Comparison of ENCODE assay signal across 19 cellular contexts in the genomic region with DNA sequence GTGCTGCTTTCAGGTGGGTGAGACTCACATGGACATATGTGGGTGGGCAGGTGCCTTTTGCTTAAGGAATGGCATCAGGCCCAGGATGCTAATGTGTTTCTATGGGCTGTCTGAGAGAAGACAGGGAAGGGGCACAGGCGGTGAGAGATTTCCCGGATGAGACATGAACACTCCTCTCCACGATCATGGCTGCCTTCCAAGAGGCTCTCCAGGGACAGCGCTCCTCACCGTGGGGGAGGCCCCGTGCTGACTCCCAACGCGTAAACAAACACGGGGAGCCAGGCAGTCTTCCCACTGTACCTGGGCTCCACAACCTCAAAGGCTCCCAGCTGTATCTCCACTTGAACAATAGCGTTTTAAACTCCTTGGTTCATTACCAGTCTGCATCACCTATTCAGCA. TPM values are rescaled to one million over a fixed set of nuclear protein-coding genes. Genes with fewer than 3 reads are reported as not detected.
DNase-seq lines count a peak whose midpoint lies in the region; ATAC-seq, FAIRE-seq and TF ChIP-seq lines count a peak whose summit lies in the region.
"Had no signal": no experiment of that assay in that cellular context is flagged by ENCODE, and none has a peak within 500 bp of the region (broad histone marks: within the 10 kb centered on the region; RNA-seq: fewer than 3 reads in every experiment).

No MANE protein-coding gene starts in this region.

- peak overlapping the region; percentile 26 for H3K27ac Mint-ChIP-seq in stimulated activated naive CD8-positive, alpha-beta T cell treated with anti-CD3 and anti-CD28 coated beads, Interleukin-15, Interleukin-2, amounts not matched to agents 100 ng/mL and 50 ng/mL, for 24 hours
- H3K27ac Mint-ChIP-seq: activated T-cell treated with anti-CD3 and anti-CD28 coated beads, Interleukin-2, amount 50 U/mL, for 24 hours had no signal

- no peaks in the 10 kb centered on the region for H3K9me3 Mint-ChIP-seq in stimulated activated naive CD8-positive, alpha-beta T cell treated with anti-CD3 and anti-CD28 coated beads, Interleukin-15, Interleukin-2, amounts not matched to agents 100 ng/mL and 50 ng/mL, for 24 hours
- H3K9me3 Mint-ChIP-seq: activated naive CD4-positive, alpha-beta T cell treated with anti-CD3 and anti-CD28 coated beads, Interleukin-2, amount 50 U/mL, for 24 hours; activated T-cell treated with anti-CD3 and anti-CD28 coated beads, Interleukin-2, amount 50 U/mL, for 24 hours had no signal

- no peak for TF ChIP-seq CTCF in WERI-Rb-1 (IDR thresholded peaks at IDR 0.05; ENCODE audit: low read depth, low read length)

- peaks cover 45% of the 10 kb centered on the region for H3K4me1 Mint-ChIP-seq in stimulated activated naive CD8-positive, alpha-beta T cell treated with anti-CD3 and anti-CD28 coated beads, Interleukin-15, Interleukin-2, amounts not matched to agents 100 ng/mL and 50 ng/mL, for 24 hours (ENCODE audit: low read depth)

- no peak overlapping the region for H3K4me3 Mint-ChIP-seq in stimulated activated naive CD8-positive, alpha-beta T cell treated with anti-CD3 and anti-CD28 coated beads, Interleukin-15, Interleukin-2, amounts not matched to agents 100 ng/mL and 50 ng/mL, for 24 hours
- H3K4me3 Mint-ChIP-seq: activated naive CD4-positive, alpha-beta T cell treated with anti-CD3 and anti-CD28 coated beads, Interleukin-2, amount 50 U/mL, for 24 hours; activated T-cell treated with anti-CD3 and anti-CD28 coated beads, Interleukin-2, amount 50 U/mL, for 24 hours had no signal

- no peak for ATAC-seq in stimulated activated naive CD8-positive, alpha-beta T cell treated with anti-CD3 and anti-CD28 coated beads, Interleukin-15, Interleukin-2, amounts not matched to agents 100 U/mL and 50 U/mL, for 24 hours
- ATAC-seq: body of pancreas, left lung had no signal

- H3K27me3 Mint-ChIP-seq in stimulated activated naive CD8-positive, alpha-beta T cell treated with anti-CD3 and anti-CD28 coated beads, Interleukin-15, Interleukin-2, amounts not matched to agents 100 ng/mL and 50 ng/mL, for 24 hours = no peaks in the 10 kb centered on the region
- H3K27me3 Mint-ChIP-seq: activated naive CD4-positive, alpha-beta T cell treated with anti-CD3 and anti-CD28 coated beads, Interleukin-2, amount 50 U/mL, for 24 hours had no signal

- no peaks in the 10 kb centered on the region for H3K36me3 ChIP-seq in WERI-Rb-1
- H3K36me3 ChIP-seq: left lung, ovary had no signal

- no peaks in the 10 kb centered on the region for H3K9me3 ChIP-seq in WERI-Rb-1 (ENCODE audit: severe bottlenecking)
- H3K9me3 ChIP-seq: body of pancreas, left lung, ovary had no signal

- H3K27ac ChIP-seq in WERI-Rb-1 = peak overlapping the region; percentile 39; the same call in 1 of the 2 replicates
- H3K27ac ChIP-seq: body of pancreas, HL-60, left lung, ovary had no signal

- DNase-seq in stimulated activated naive CD8-positive, alpha-beta T cell treated with anti-CD3 and anti-CD28 coated beads, Interleukin-15, Interleukin-2, amounts not matched to agents 100 U/mL and 50 U/mL, for 24 hours = no peak
- DNase-seq in NCI-H2029 (lab: John Stamatoyannopoulos, UW) = peak; percentile 71
- DNase-seq in WERI-Rb-1 = no peak
- DNase-seq in urothelium cell line (ENCODE audit: low spot score) = peak; percentile 18
- no peak for DNase-seq in occipital lobe (lab: John Stamatoyannopoulos, UW)
- no peak for DNase-seq in stimulated activated naive CD4-positive, alpha-beta T cell (lab: John Stamatoyannopoulos, UW)
- DNase-seq in superior temporal gyrus (ENCODE audit: extremely low spot score) = no peak
- DNase-seq: activated CD4-positive, alpha-beta T cell treated with anti-CD3 and anti-CD28 coated beads, Interleukin-2, amount 50 U/mL, for 48 hours; activated T-cell treated with anti-CD3 and anti-CD28 coated beads, Interleukin-2, amount 50 U/mL, for 24 hours; dermis blood vessel endothelial cell; erythroblast; GF-D8; left lung; ovary; SW 1271 had no signal

- no peak overlapping the region for H3K4me3 ChIP-seq in WERI-Rb-1 (ENCODE audit: low read depth, low read length)
- H3K4me3 ChIP-seq: body of pancreas, left lung, ovary had no signal

- H3K36me3 Mint-ChIP-seq in stimulated activated naive CD8-positive, alpha-beta T cell treated with anti-CD3 and anti-CD28 coated beads, Interleukin-15, Interleukin-2, amounts not matched to agents 100 ng/mL and 50 ng/mL, for 24 hours (ENCODE audit: low read depth) = no peaks in the 10 kb centered on the region
- H3K36me3 Mint-ChIP-seq: activated naive CD4-positive, alpha-beta T cell treated with anti-CD3 and anti-CD28 coated beads, Interleukin-2, amount 50 U/mL, for 24 hours had no signal

- H3K27me3 ChIP-seq in WERI-Rb-1 (ENCODE audit: insufficient read depth, low read depth, severe bottlenecking) = no peaks in the 10 kb centered on the region
- H3K27me3 ChIP-seq: body of pancreas, left lung, ovary had no signal

- FAIRE-seq in urothelium cell line (lab: Jason Lieb, UNC) = no peak

RNA-seq across cellular contexts. Expression of a gene that starts 42.8 kb away (rescaled TPM):
- 255 TPM for total RNA-seq in occipital lobe

Comparison
In these comparisons a context has a peak if more than half of its experiments do, and no peak if none do; other contexts are left out.
1. DNase-seq: peak in NCI-H2029 (single experiment) and urothelium cell line (single experiment); none in stimulated activated naive CD8-positive, alpha-beta T cell treated with anti-CD3 and anti-CD28 coated beads, Interleukin-15, Interleukin-2, amounts not matched to agents 100 U/mL and 50 U/mL, for 24 hours (single experiment), WERI-Rb-1 (single experiment), occipital lobe (single experiment), stimulated activated naive CD4-positive, alpha-beta T cell (0 of 6) and superior temporal gyrus (single experiment).